8 cellular contexts compared by ENCODE assay signal in the genomic region with DNA sequence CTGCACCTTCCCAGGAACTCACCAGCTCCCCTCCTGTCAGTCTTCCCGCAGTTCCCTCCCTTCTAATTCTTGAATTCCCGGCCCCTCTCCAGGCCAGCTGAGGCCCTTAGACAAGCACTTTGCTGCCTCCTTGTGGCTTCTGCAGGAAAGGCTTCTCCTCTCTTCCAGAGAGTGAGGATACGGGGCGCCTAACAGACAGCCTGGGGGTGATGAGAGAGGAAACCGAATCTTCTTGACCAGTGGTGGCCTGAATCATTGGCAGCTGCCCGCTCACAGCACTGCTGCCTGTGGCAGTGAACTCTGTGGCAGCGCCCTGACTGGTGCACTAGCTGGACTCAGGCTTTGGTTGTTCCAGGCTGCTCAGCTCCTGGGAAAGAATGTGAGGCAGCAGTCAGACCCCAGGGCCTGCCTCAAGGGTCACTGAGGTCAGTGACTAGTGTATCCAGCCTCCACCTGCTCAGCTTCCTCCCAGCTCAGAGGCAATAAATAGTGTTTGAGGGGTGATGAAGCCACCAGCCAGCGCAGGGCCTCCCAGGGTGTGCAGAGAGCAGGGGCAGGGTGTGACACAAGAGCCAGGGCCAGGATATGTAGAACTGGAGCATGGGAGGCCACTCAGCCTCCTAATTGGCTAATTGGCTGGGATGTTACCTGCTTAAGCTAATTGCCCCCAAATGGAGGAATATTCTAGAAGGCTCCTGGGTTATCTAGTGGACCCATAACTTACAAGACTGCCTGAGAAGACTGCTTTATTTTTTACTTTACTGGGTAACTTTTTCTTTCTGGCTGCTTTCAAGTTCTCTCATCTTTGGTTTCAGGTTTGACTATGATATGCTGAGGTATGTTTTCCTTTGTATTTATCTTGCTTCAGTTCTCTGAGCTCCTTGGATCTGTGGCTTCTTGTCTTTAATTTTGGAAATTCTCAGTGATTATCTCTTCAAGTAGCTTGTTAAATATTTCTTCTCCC. TPM values are rescaled to one million over a fixed set of nuclear protein-coding genes. Genes with fewer than 3 reads are reported as not detected.
DNase-seq lines count a peak whose midpoint lies in the region; ATAC-seq and TF ChIP-seq lines count a peak whose summit lies in the region.

No MANE protein-coding gene starts in this region.

- H3K4me2 ChIP-seq in KMS-11: peak overlapping the region; percentile 75

- peak; percentile 93 for TF ChIP-seq CTCF in KMS-11 (conservative IDR thresholded peaks at IDR 0.05; ENCODE audit: low read depth, low read length)
- TF ChIP-seq CTCF in Peyer's patch (IDR thresholded peaks at IDR 0.05): peak; percentile 27 to 73 (median 68)
- TF ChIP-seq CTCF in foreskin keratinocyte (conservative IDR thresholded peaks at IDR 0.05): peak; percentile 92
- TF ChIP-seq CTCF in neutrophil (IDR thresholded peaks at IDR 0.05): peak; percentile 33
- TF ChIP-seq CTCF in upper lobe of left lung (IDR thresholded peaks at IDR 0.05): peak; percentile 60 to 79 (median 70)

- H3K4me3 ChIP-seq in KMS-11 (IDR thresholded peaks at IDR 0.05; ENCODE audit: insufficient read depth, low read depth, low read length) (no peak overlapping the region), Peyer's patch (no peak overlapping the region), neutrophil (ENCODE audit: low read depth in 1 of 2, low read length in 1 of 2) (no peak overlapping the region), upper lobe of left lung (no peak overlapping the region)

- H3K4me1 ChIP-seq in KMS-11 (ENCODE audit: low read depth, poor library complexity, severe bottlenecking): peaks cover 35% of the 10 kb centered on the region
- peaks cover 0 to 5% (median 0%) of the 10 kb centered on the region in 4 donors for H3K4me1 ChIP-seq in Peyer's patch
- H3K4me1 ChIP-seq in foreskin keratinocyte: no peaks in the 10 kb centered on the region
- H3K4me1 ChIP-seq in neutrophil (ENCODE audit: control insufficient read depth in 1 of 2, insufficient read depth in 1 of 2, low read depth in 1 of 2, low read length in 1 of 2): no peaks in the 10 kb centered on the region
- H3K4me1 ChIP-seq in upper lobe of left lung: peaks cover 0 to 8% (median 2%) of the 10 kb centered on the region in 4 donors

- ATAC-seq in foreskin keratinocyte (peak; percentile 88), upper lobe of left lung (ENCODE audit: low FRiP score in 2 of 2) (peak; percentile 68 to 85)

- no peaks in the 10 kb centered on the region for H3K79me2 ChIP-seq in KMS-11 (ENCODE audit: insufficient read depth, low read depth)

- DNase-seq in GM03348 (ENCODE audit: low spot score) (peak; percentile 90), Peyer's patch (peak; percentile 56 to 88 (median 57)), foreskin keratinocyte (peak; percentile 17 to 63), upper lobe of left lung (peak in 1 of 2 donors; percentile 75)
- DNase-seq in activated effector memory CD4-positive, alpha-beta T cell treated with Interleukin-2 at 50 U/mL for 16 hours: peak; percentile 13
- no peak for DNase-seq in NK-92 treated with Interleukin-12 subunit alpha and Interleukin-12 subunit beta, amount 100 ng/mL, for 24 hours (lab: John Stamatoyannopoulos, UW)

- H4K20me1 ChIP-seq in KMS-11 (ENCODE audit: insufficient read depth): no peaks in the 10 kb centered on the region

- H3K36me3 ChIP-seq in KMS-11 (ENCODE audit: insufficient read depth) (no peaks in the 10 kb centered on the region), Peyer's patch (no peaks in the 10 kb centered on the region), neutrophil (no peaks in the 10 kb centered on the region), upper lobe of left lung (peaks cover 0 to 5% (median 3%) of the 10 kb centered on the region in 4 donors)

- H3K9ac ChIP-seq in KMS-11: peak overlapping the region; percentile 16; the same call in 1 of the 2 replicates

- peak overlapping the region; percentile 16; the same call in 1 of the 2 replicates for H2AFZ ChIP-seq in KMS-11 (ENCODE audit: low read depth)

- H3K27ac ChIP-seq in KMS-11 (peak overlapping the region; percentile 54), Peyer's patch (no peak overlapping the region), foreskin keratinocyte (no peak overlapping the region), neutrophil (no peak overlapping the region), upper lobe of left lung (no peak overlapping the region)

- no peak for TF ChIP-seq EP300 in upper lobe of left lung (IDR thresholded peaks at IDR 0.05)

- TF ChIP-seq POLR2A in Peyer's patch (IDR thresholded peaks at IDR 0.05) (no peak), upper lobe of left lung (IDR thresholded peaks at IDR 0.05) (no peak)

- no peaks in the 10 kb centered on the region for H3K27me3 ChIP-seq in KMS-11 (ENCODE audit: insufficient read depth, low read depth)
- no peaks in the 10 kb centered on the region for H3K27me3 ChIP-seq in Peyer's patch
- H3K27me3 ChIP-seq in foreskin keratinocyte: no peaks in the 10 kb centered on the region
- no peaks in the 10 kb centered on the region for H3K27me3 ChIP-seq in neutrophil
- no peaks in the 10 kb centered on the region for H3K27me3 ChIP-seq in upper lobe of left lung

- WGBS in upper lobe of left lung, 2 donors: 31 to 43% methylated on average over 6 to 8 of the region's 8 CpGs

- H3K9me3 ChIP-seq in Peyer's patch (no peaks in the 10 kb centered on the region), neutrophil (no peaks in the 10 kb centered on the region), upper lobe of left lung (no peaks in the 10 kb centered on the region)

RNA-seq across cellular contexts. Expression of a gene that starts 12.9 kb away (rescaled TPM):
- total RNA-seq in Peyer's patch (100 to 1,000 TPM in 1 of 4 donors, 10 to 100 TPM in 3; 68.0 to 107 (median 85.6) TPM), foreskin keratinocyte (71.0 and 74.0 TPM in 2 replicates), upper lobe of left lung (10 to 100 TPM; 39.6 to 85.9 (median 62.7) TPM)
- 69.2 and 73.8 TPM in 2 replicates for polyA plus RNA-seq in foreskin keratinocyte

RNA-seq across cellular contexts. Expression of a gene that starts 24.6 kb away (rescaled TPM):
- total RNA-seq in Peyer's patch (1 to 10 TPM in 1 of 4 donors, under 1 TPM in 1, not detected in 2; 0.35 to 1.0 TPM), foreskin keratinocyte (0.32 and 0.37 TPM in 2 replicates), upper lobe of left lung (1 to 10 TPM in 2 of 6 donors, under 1 TPM in 4; 0.20 to 3.1 (median 0.73) TPM)
- 0.09 and 0.24 TPM in 2 replicates for polyA plus RNA-seq in foreskin keratinocyte

RNA-seq across cellular contexts. Expression of a gene that starts 42.0 kb away (rescaled TPM):
- total RNA-seq in Peyer's patch (under 1 TPM in 2 of 4 donors, not detected in 2; 0.57 to 0.83 TPM), foreskin keratinocyte (0.20 and 0.25 TPM in 2 replicates), upper lobe of left lung (10 to 100 TPM in 1 of 6 donors, 1 to 10 TPM in 4, under 1 TPM in 1; 0.37 to 19.9 (median 2.5) TPM)
- polyA plus RNA-seq in foreskin keratinocyte: 0.16 and 0.29 TPM in 2 replicates

RNA-seq across cellular contexts. Expression of a gene that starts 42.5 kb away (rescaled TPM):
- total RNA-seq in Peyer's patch (10 to 100 TPM in 3 of 4 donors, 1 to 10 TPM in 1; 3.7 to 18.2 (median 15.5) TPM), foreskin keratinocyte (26.6 TPM in 2 replicates), upper lobe of left lung (10 to 100 TPM; 10.8 to 63.9 (median 16.9) TPM)
- polyA plus RNA-seq in foreskin keratinocyte: 20.3 and 20.6 TPM in 2 replicates

Comparison
In these comparisons a context has a peak if more than half of its experiments do, and no peak if none do; other contexts are left out.
1. CTCF ChIP-seq: peak in every context shown above with its lines; median percentile 93 in KMS-11; 92 in foreskin keratinocyte; 70 in upper lobe of left lung; 68 in Peyer's patch; 33 in neutrophil.